8 cellular contexts compared by ENCODE assay signal in genomic region chr12:56188786-56189335, GRCh38. TPM values are rescaled to one million over a fixed set of nuclear protein-coding genes. Genes with fewer than 3 reads are reported as not detected.
DNase-seq lines count a peak whose midpoint lies in the region; ATAC-seq, FAIRE-seq and TF ChIP-seq lines count a peak whose summit lies in the region.

No MANE protein-coding gene starts in this region.

- H3K36me3 Mint-ChIP-seq in immature natural killer cell, result peaks cover 7 to 14% (median 8%) of the 10 kb centered on the region in 3 donors
- peaks cover 64% of the 10 kb centered on the region for H3K36me3 Mint-ChIP-seq in stimulated activated effector memory CD8-positive, alpha-beta T cell treated with anti-CD3 and anti-CD28 coated beads, Interleukin-12 subunit alpha, Interleukin-12 subunit beta, amount 100 ng/mL, for 72 hours

- peaks cover 43 to 60% of the 10 kb centered on the region in 2 donors for H3K4me1 Mint-ChIP-seq in immature natural killer cell
- peaks cover 56% of the 10 kb centered on the region for H3K4me1 Mint-ChIP-seq in stimulated activated effector memory CD8-positive, alpha-beta T cell treated with anti-CD3 and anti-CD28 coated beads, Interleukin-12 subunit alpha, Interleukin-12 subunit beta, amount 100 ng/mL, for 72 hours

- FAIRE-seq in GM12892 (lab: Jason Lieb, UNC), result no peak

- peak; percentile 29 for DNase-seq in activated T-cell treated with anti-CD3 and anti-CD28 coated beads for 4 hours
- DNase-seq in activated T-cell treated with anti-CD3 and anti-CD28 coated beads, Interleukin-2, amount 50 U/mL, for 1 hour, result no peak
- DNase-seq in MM.1S, result no peak
- peak; percentile 36 for DNase-seq in astrocyte of the hippocampus (ENCODE audit: low read depth, low spot score)
- DNase-seq in immature natural killer cell, result peak in 1 of 3 donors; percentile 22
- DNase-seq in stimulated activated effector memory CD8-positive, alpha-beta T cell treated with anti-CD3 and anti-CD28 coated beads, Interleukin-12 subunit alpha, Interleukin-12 subunit beta, amount 100 ng/mL, for 72 hours (ENCODE audit: low spot score in 2 of 2), result peak in 1 of 2 donors; percentile 70
- no peak for DNase-seq in GM13976 (ENCODE audit: low spot score)
- no peak for DNase-seq in GM12892 (ENCODE audit: insufficient read length)

- H3K27ac Mint-ChIP-seq in immature natural killer cell, result peak overlapping the region; percentile 73 to 99 (median 91)
- H3K27ac Mint-ChIP-seq in stimulated activated effector memory CD8-positive, alpha-beta T cell treated with anti-CD3 and anti-CD28 coated beads, Interleukin-12 subunit alpha, Interleukin-12 subunit beta, amount 100 ng/mL, for 72 hours, result peak overlapping the region; percentile 90

- TF ChIP-seq POLR2A in GM12892 (IDR thresholded peaks at IDR 0.05; ENCODE audit: low read depth, low read length), result no peak

- peak overlapping the region; percentile 79 for H3K4me2 ChIP-seq in MM.1S (ENCODE audit: low read depth, low read length)

- H3K79me2 ChIP-seq in MM.1S (ENCODE audit: low read length), result peaks cover 42% of the 10 kb centered on the region

- H3K9ac ChIP-seq in MM.1S (ENCODE audit: low read length), result peak overlapping the region; percentile 63

- peak overlapping the region; percentile 74 for H2AFZ ChIP-seq in MM.1S (ENCODE audit: low read length)

- no peaks in the 10 kb centered on the region for H3K27me3 ChIP-seq in MM.1S (replicated peaks; ENCODE audit: insufficient read depth, low read length)

- 0 out of 2 replicates have a peak, but pooled peaks cover 7% of the 10 kb centered on the region for H3K36me3 ChIP-seq in MM.1S (replicated peaks; ENCODE audit: insufficient read depth, low read length)

- H3K4me3 Mint-ChIP-seq in immature natural killer cell, result peak overlapping the region; percentile 86 to 98 (median 92)
- H3K4me3 Mint-ChIP-seq in stimulated activated effector memory CD8-positive, alpha-beta T cell treated with anti-CD3 and anti-CD28 coated beads, Interleukin-12 subunit alpha, Interleukin-12 subunit beta, amount 100 ng/mL, for 72 hours, result peak overlapping the region; percentile 97

- H3K9me2 ChIP-seq in MM.1S (replicated peaks; ENCODE audit: insufficient read depth, low read length), result no peaks in the 10 kb centered on the region

- peaks cover 27% of the 10 kb centered on the region for H3K4me1 ChIP-seq in MM.1S (ENCODE audit: low read length)

- peaks cover 14% of the 10 kb centered on the region for H3F3A ChIP-seq in MM.1S (ENCODE audit: insufficient read depth, low read length)

- no peak overlapping the region for H3K27ac ChIP-seq in MM.1S (ENCODE audit: low read length)

- no peaks in the 10 kb centered on the region for H3K9me3 Mint-ChIP-seq in immature natural killer cell
- no peaks in the 10 kb centered on the region for H3K9me3 Mint-ChIP-seq in stimulated activated effector memory CD8-positive, alpha-beta T cell treated with anti-CD3 and anti-CD28 coated beads, Interleukin-12 subunit alpha, Interleukin-12 subunit beta, amount 100 ng/mL, for 72 hours

- no peaks in the 10 kb centered on the region for H4K20me1 ChIP-seq in MM.1S (ENCODE audit: insufficient read depth, low read length)

- ATAC-seq in stimulated activated effector memory CD8-positive, alpha-beta T cell treated with anti-CD3 and anti-CD28 coated beads, Interleukin-12 subunit alpha, Interleukin-12 subunit beta, amount 100 ng/mL, for 72 hours, result peak; percentile 0

- peaks cover 10 to 18% (median 17%) of the 10 kb centered on the region in 3 donors for H3K27me3 Mint-ChIP-seq in immature natural killer cell (ENCODE audit: low read depth in 3 of 3)

- H3K9me3 ChIP-seq in MM.1S (replicated peaks; ENCODE audit: insufficient read depth, low read length), result no peaks in the 10 kb centered on the region

- in situ Hi-C loops in GM13976 (cut with MboI; ENCODE audit: low sequenced_read_pairs, unreplicated experiment), result no loop called here

- H3K4me3 ChIP-seq in MM.1S (ENCODE audit: low read length), result peak overlapping the region; percentile 91

- TF ChIP-seq CTCF in MM.1S (IDR thresholded peaks at IDR 0.05; ENCODE audit: low read length), result no peak
- TF ChIP-seq CTCF in GM13976 (IDR thresholded peaks at IDR 0.05; ENCODE audit: borderline replicate concordance, control extremely low read depth, extremely low read depth, insufficient read depth, missing control alignments), result no peak

RNA-seq across cellular contexts. Expression of gene SMARCC2, which starts 0.4 kb away (rescaled TPM):
- polyA plus RNA-seq in immature natural killer cell, result 100 to 1,000 TPM in 1 of 3 donors, 10 to 100 TPM in 2; 25.7 to 118 (median 43.7) TPM
- 42.7 TPM for polyA plus RNA-seq in GM12892 (2012; ENCODE audit: missing spikeins)

RNA-seq across cellular contexts. Expression of gene MYL6, which starts 30.7 kb away (rescaled TPM):
- 1,000 to 10,000 TPM; 2,998 to 5,712 (median 4,230) TPM for polyA plus RNA-seq in immature natural killer cell
- 1,951 TPM for polyA plus RNA-seq in GM12892 (2012; ENCODE audit: missing spikeins)

RNA-seq across cellular contexts. Expression of gene RNF41, which starts 32.9 kb away (rescaled TPM):
- polyA plus RNA-seq in immature natural killer cell, result 10 to 100 TPM; 49.0 to 55.1 (median 49.3) TPM
- 20.2 TPM for polyA plus RNA-seq in GM12892 (2012; ENCODE audit: missing spikeins)

RNA-seq across cellular contexts. Expression of gene NABP2, which starts 35.3 kb away (rescaled TPM):
- polyA plus RNA-seq in immature natural killer cell, result 1 to 10 TPM; 3.2 to 8.8 (median 6.8) TPM
- 47.0 TPM for polyA plus RNA-seq in GM12892 (2012; ENCODE audit: missing spikeins)

RNA-seq across cellular contexts. Expression of gene MYL6B, which starts 36.5 kb away (rescaled TPM):
- 10 to 100 TPM in 1 of 3 donors, 1 to 10 TPM in 2; 1.5 to 12.9 (median 9.3) TPM for polyA plus RNA-seq in immature natural killer cell
- 105 TPM for polyA plus RNA-seq in GM12892 (2012; ENCODE audit: missing spikeins)

Comparison
In these comparisons a context has a peak if more than half of its experiments do, and no peak if none do; other contexts are left out.
1. DNase-seq: peak in activated T-cell treated with anti-CD3 and anti-CD28 coated beads for 4 hours (single experiment) and astrocyte of the hippocampus (single experiment); none in activated T-cell treated with anti-CD3 and anti-CD28 coated beads, Interleukin-2, amount 50 U/mL, for 1 hour (single experiment), MM.1S (single experiment), GM13976 (single experiment) and GM12892 (single experiment).